In genomic region chr7:2203551-2204300, GRCh38 we compare ENCODE assay signal across 15 cellular contexts. TPM values are rescaled to one million over a fixed set of nuclear protein-coding genes. Genes with fewer than 3 reads are reported as not detected.
DNase-seq lines count a peak whose midpoint lies in the region; ATAC-seq and TF ChIP-seq lines count a peak whose summit lies in the region.
"Had no signal": no experiment of that assay in that cellular context is flagged by ENCODE, and none has a peak within 500 bp of the region (broad histone marks: within the 10 kb centered on the region; RNA-seq: fewer than 3 reads in every experiment).

No MANE protein-coding gene starts in this region.

- TF ChIP-seq CTCF in Caco-2 (IDR thresholded peaks at IDR 0.05; ENCODE audit: insufficient read depth in 1 of 2, low read depth in 1 of 2, low read length in 1 of 2, severe bottlenecking in 1 of 2, unreplicated experiment in 1 of 2) (no peak), fibroblast of pulmonary artery (IDR thresholded peaks at IDR 0.05; ENCODE audit: low read length, missing control alignments) (no peak)

- no peak overlapping the region for H3K4me2 ChIP-seq in neuronal stem cell (ENCODE audit: insufficient read depth, low read length, poor library complexity, severe bottlenecking)

- intact Hi-C loops in Caco-2 (cut with micrococcal nuclease; ENCODE audit: unreplicated experiment), result no loop called here

- no peak for ATAC-seq in GM18870 (IDR thresholded peaks at IDR 0.05; ENCODE audit: unreplicated experiment)
- ATAC-seq: activated CD8-positive, alpha-beta T cell treated with anti-CD3 and anti-CD28 coated beads for 36 hours had no signal

- no peak overlapping the region for H3K14ac ChIP-seq in neuronal stem cell (ENCODE audit: low read length)

- no peak overlapping the region for H3K27ac ChIP-seq in neuronal stem cell (replicated peaks; ENCODE audit: low read length)

- no CpG with 5 or more reads among the region's 15 CpGs for WGBS in neuronal stem cell (ENCODE audit: extremely low coverage in 2 of 2, insufficient read length in 2 of 2, insufficient replicate concordance in 1 of 2), 2 donors

- H2BK12ac ChIP-seq in neuronal stem cell (ENCODE audit: low read length), result no peak overlapping the region

- H3K4ac ChIP-seq in neuronal stem cell (ENCODE audit: low read length), result no peak overlapping the region

- H3K4me1 ChIP-seq in Caco-2 (peaks cover 17% of the 10 kb centered on the region), neuronal stem cell (ENCODE audit: control insufficient read depth in 2 of 2, insufficient read depth in 1 of 2, low read depth in 1 of 2, low read length in 2 of 2) (peaks cover 7 to 17% of the 10 kb centered on the region in 2 donors)

- CTCF ChIA-PET in Caco-2 (lab: Charles Lee), result interaction anchor here (0.5 kb wide), 1 partner anchor 57 kb away, joined by 3 read pairs; no protein-coding TSS in a partner anchor

- H3K4me3 ChIP-seq in Caco-2 (ENCODE audit: low read depth, low read length) (no peak overlapping the region), fibroblast of pulmonary artery (replicated peaks; ENCODE audit: low read depth, low read length) (no peak overlapping the region), neuronal stem cell (ENCODE audit: low read length in 2 of 2) (no peak overlapping the region)

- no peak overlapping the region for H3K9ac ChIP-seq in neuronal stem cell (ENCODE audit: low read depth, low read length, poor library complexity)

- no peak overlapping the region for H2BK120ac ChIP-seq in neuronal stem cell (ENCODE audit: low read depth, low read length)

- no peaks in the 10 kb centered on the region for H3K27me3 Mint-ChIP-seq in Caco-2 (ENCODE audit: insufficient read depth, unreplicated experiment)
- H3K27me3 Mint-ChIP-seq in IgD-negative memory B cell, result no peaks in the 10 kb centered on the region
- H3K27me3 Mint-ChIP-seq: activated CD8-positive, alpha-beta T cell treated with anti-CD3 and anti-CD28 coated beads for 36 hours; activated naive CD8-positive, alpha-beta T cell; stimulated activated naive CD8-positive, alpha-beta T cell treated with anti-CD3 and anti-CD28 coated beads, Interleukin-15, Interleukin-2, amounts not matched to agents 100 ng/mL and 50 ng/mL, for 24 hours had no signal

- H2AFZ ChIP-seq in neuronal stem cell (ENCODE audit: low read length), result no peak overlapping the region

- no peak overlapping the region for H4K8ac ChIP-seq in neuronal stem cell (ENCODE audit: low read depth, low read length)

- no peak overlapping the region for H2BK5ac ChIP-seq in neuronal stem cell (ENCODE audit: low read length)

- peaks cover 6% of the 10 kb centered on the region for H3K79me1 ChIP-seq in neuronal stem cell (ENCODE audit: low read depth, low read length)

- H3K27me3 ChIP-seq in Caco-2 (replicated peaks; ENCODE audit: control insufficient read depth, insufficient read depth, low read length), result no peaks in the 10 kb centered on the region
- no peaks in the 10 kb centered on the region for H3K27me3 ChIP-seq in neuronal stem cell (ENCODE audit: control insufficient read depth in 3 of 3, insufficient read depth in 3 of 3, low read depth in 1 of 3, low read length in 3 of 3)

- peak overlapping the region; percentile 7 for H3K18ac ChIP-seq in neuronal stem cell (ENCODE audit: low read length)

- H3K36me3 Mint-ChIP-seq in Caco-2 (ENCODE audit: insufficient read depth, unreplicated experiment) (peaks cover 56% of the 10 kb centered on the region), IgD-negative memory B cell (peaks cover 1% of the 10 kb centered on the region)

- H2AK5ac ChIP-seq in neuronal stem cell (ENCODE audit: low read depth, low read length), result no peak overlapping the region

- no TSS peak for BruUV-seq in Caco-2 (replicated peaks; lab: Mats Ljungman, UMichigan)

- H3K4me1 Mint-ChIP-seq in Caco-2 (ENCODE audit: low read depth, unreplicated experiment) (peaks cover 9% of the 10 kb centered on the region), IgD-negative memory B cell (peaks cover 13 to 18% (median 14%) of the 10 kb centered on the region in 3 donors)

- no peak overlapping the region for H2BK15ac ChIP-seq in neuronal stem cell (ENCODE audit: low read length)

- DNase-seq in Caco-2, result peak in 1 of 2 experiments; percentile 37
- DNase-seq in fibroblast of pulmonary artery (ENCODE audit: low read depth), result peak; percentile 29
- no peak for DNase-seq in neuronal stem cell (ENCODE audit: low spot score)
- no peak for DNase-seq in SIG-M5 treated with dmso at 0.1 percent for 504 hours (lab: John Stamatoyannopoulos, UW; ENCODE audit: unreplicated experiment)
- no peak for DNase-seq in NCI-H2227 treated with DMSO at 0.1 percent for 48 hours (lab: John Stamatoyannopoulos, UW)
- DNase-seq in COR-L47 (lab: John Stamatoyannopoulos, UW), result no peak
- DNase-seq: activated CD8-positive, alpha-beta T cell treated with anti-CD3 and anti-CD28 coated beads for 36 hours; effector CD8-positive, alpha-beta T cell; hippocampal formation; NCI-H1092 treated with DMSO at 0.1 percent for 48 hours; T-helper 2 cell had no signal

- H3K23ac ChIP-seq in neuronal stem cell (ENCODE audit: low read depth, low read length, poor library complexity), result no peak overlapping the region

- H3K4me3 Mint-ChIP-seq in Caco-2 (ENCODE audit: unreplicated experiment), result no peak overlapping the region
- H3K4me3 Mint-ChIP-seq in IgD-negative memory B cell, result peak overlapping the region in 1 of 4 donors; percentile 60
- H3K4me3 Mint-ChIP-seq: activated CD8-positive, alpha-beta T cell treated with anti-CD3 and anti-CD28 coated beads for 36 hours; activated naive CD8-positive, alpha-beta T cell; stimulated activated naive CD8-positive, alpha-beta T cell treated with anti-CD3 and anti-CD28 coated beads, Interleukin-15, Interleukin-2, amounts not matched to agents 100 ng/mL and 50 ng/mL, for 24 hours had no signal

- H3K9me3 Mint-ChIP-seq in Caco-2 (ENCODE audit: unreplicated experiment) (no peaks in the 10 kb centered on the region), IgD-negative memory B cell (no peaks in the 10 kb centered on the region)
- H3K9me3 Mint-ChIP-seq: activated CD8-positive, alpha-beta T cell treated with anti-CD3 and anti-CD28 coated beads for 36 hours; stimulated activated naive CD8-positive, alpha-beta T cell treated with anti-CD3 and anti-CD28 coated beads, Interleukin-15, Interleukin-2, amounts not matched to agents 100 ng/mL and 50 ng/mL, for 24 hours had no signal

- POLR2A ChIA-PET in Caco-2 (lab: Charles Lee), result no interaction called here

- H3K36me3 ChIP-seq in Caco-2 (ENCODE audit: control insufficient read depth, insufficient read depth, low read length) (peaks cover 7% of the 10 kb centered on the region), neuronal stem cell (replicated peaks in 1 of 2; ENCODE audit: control insufficient read depth in 2 of 2, insufficient read depth in 2 of 2, low read length in 2 of 2) (peaks cover 25 to 71% of the 10 kb centered on the region in 2 donors)

- H3K27ac Mint-ChIP-seq in Caco-2 (ENCODE audit: unreplicated experiment), result peak overlapping the region; percentile 69
- H3K27ac Mint-ChIP-seq in IgD-negative memory B cell, result peak overlapping the region in 2 of 3 donors; percentile 48 to 67
- H3K27ac Mint-ChIP-seq: activated CD8-positive, alpha-beta T cell treated with anti-CD3 and anti-CD28 coated beads for 36 hours; activated naive CD8-positive, alpha-beta T cell; stimulated activated naive CD8-positive, alpha-beta T cell treated with anti-CD3 and anti-CD28 coated beads, Interleukin-15, Interleukin-2, amounts not matched to agents 100 ng/mL and 50 ng/mL, for 24 hours had no signal

- no peak overlapping the region for H4K91ac ChIP-seq in neuronal stem cell (ENCODE audit: low read depth, low read length, poor library complexity)

- H3K9me3 ChIP-seq in Caco-2, result no peaks in the 10 kb centered on the region
- no peaks in the 10 kb centered on the region for H3K9me3 ChIP-seq in neuronal stem cell (replicated peaks in 1 of 2; ENCODE audit: control insufficient read depth in 2 of 2, insufficient read depth in 1 of 2, low read depth in 1 of 2, low read length in 2 of 2)

RNA-seq across cellular contexts. Expression of gene MAD1L1, which starts 29.0 kb away (rescaled TPM):
- total RNA-seq in Caco-2 (2022), result 58.6 and 65.8 TPM in 2 replicates
- 133 TPM for polyA plus RNA-seq in IgD-negative memory B cell
- polyA plus RNA-seq in neuronal stem cell (2013, experiment 1 of 2), result 20.0 TPM
- polyA plus RNA-seq in neuronal stem cell (2013, experiment 2 of 2), result 18.9 TPM

RNA-seq across cellular contexts. Expression of gene MRM2, which starts 38.3 kb away (rescaled TPM):
- total RNA-seq in Caco-2 (2022), result 48.8 and 49.3 TPM in 2 replicates
- 67.8 TPM for polyA plus RNA-seq in IgD-negative memory B cell
- 21.4 TPM for polyA plus RNA-seq in neuronal stem cell (2013, experiment 1 of 2)
- polyA plus RNA-seq in neuronal stem cell (2013, experiment 2 of 2), result 21.4 TPM

RNA-seq across cellular contexts. Expression of gene NUDT1, which starts 38.3 kb away (rescaled TPM):
- total RNA-seq in Caco-2 (2022), result 41.5 and 42.8 TPM in 2 replicates
- 52.1 TPM for polyA plus RNA-seq in IgD-negative memory B cell
- 46.7 TPM for polyA plus RNA-seq in neuronal stem cell (2013, experiment 1 of 2)
- 46.4 TPM for polyA plus RNA-seq in neuronal stem cell (2013, experiment 2 of 2)
